In genomic region chr19:38812841-38813320, GRCh38 we compare ENCODE assay signal across 17 cellular contexts. TPM values are rescaled to one million over a fixed set of nuclear protein-coding genes. Genes with fewer than 3 reads are reported as not detected.
DNase-seq lines count a peak whose midpoint lies in the region; ATAC-seq, FAIRE-seq and TF ChIP-seq lines count a peak whose summit lies in the region.
"Had no signal": no experiment of that assay in that cellular context is flagged by ENCODE, and none has a peak within 500 bp of the region (broad histone marks: within the 10 kb centered on the region; RNA-seq: fewer than 3 reads in every experiment).

Gene LGALS4, minus strand, starts transcription at chr19:38812945. Its CDS starts 59 bp downstream, at chr19:38812886.

- no peak within 1 kb of the TSS for H2BK20ac ChIP-seq in H1 (ENCODE audit: low read length)

- no peak within 1 kb of the TSS for H2BK12ac ChIP-seq in H1 (ENCODE audit: low read depth, low read length)

- POLR2A ChIA-PET in H1 (lab: Charles Lee; ENCODE audit: partially characterized antibody), result interaction anchor here (0.6 to 3.7 kb wide), 4 partner anchors 11 to 81 kb away, joined by 3 to 17 read pairs (median 3); no protein-coding TSS in a partner anchor

- H3K23me2 ChIP-seq in H1 (ENCODE audit: low read depth, low read length), result no peaks in the 10 kb centered on the region

- H3K27ac ChIP-seq in heart left ventricle, result no peak within 1 kb of the TSS
- H3K27ac ChIP-seq in H1 (ENCODE audit: low read depth, low read length), result no peak within 1 kb of the TSS
- H3K27ac ChIP-seq in muscle layer of duodenum (ENCODE audit: low read length), result peak within 1 kb of the TSS; percentile 85
- H3K27ac ChIP-seq in brain microvascular endothelial cell, result no peak within 1 kb of the TSS
- H3K27ac ChIP-seq: cardiac muscle cell, SK-N-MC had no signal

- H3K36me3 ChIP-seq in heart left ventricle (peaks cover 0 to 33% (median 31%) of the 10 kb centered on the region in 9 donors), H1 (ENCODE audit: control insufficient read depth in 2 of 4, insufficient read depth in 4 of 4, low read length in 3 of 4) (peaks cover 0 to 18% (median 9%) of the 10 kb centered on the region in 4 experiments; a peak in 5 of 8 replicates), muscle layer of duodenum (ENCODE audit: control insufficient read depth in 1 of 2, insufficient read depth in 2 of 2, low read length in 2 of 2) (peaks cover 12 to 30% of the 10 kb centered on the region in 2 donors), brain microvascular endothelial cell (replicated peaks) (peaks cover 6% of the 10 kb centered on the region)

- no peak within 1 kb of the TSS for H3K14ac ChIP-seq in H1 (ENCODE audit: insufficient read length)

- DNase-seq in heart left ventricle (no peak), cardiac septum (ENCODE audit: low spot score) (no peak), H1 (ENCODE audit: low read depth in 1 of 2, low spot score in 2 of 2) (no peak), brain microvascular endothelial cell (no peak)
- DNase-seq: activated CD8-positive, alpha-beta memory T cell treated with anti-CD3 and anti-CD28 coated beads, Interleukin-2, amount 50 U/mL, for 4 hours; glutamatergic neuron; KG1; kidney glomerular epithelial cell had no signal

- no peak within 1 kb of the TSS for H3K56ac ChIP-seq in H1 (replicated peaks; ENCODE audit: insufficient read length, low read depth, low read length)

- H3K9me3 ChIP-seq in heart left ventricle, result no peaks in the 10 kb centered on the region
- no peaks in the 10 kb centered on the region for H3K9me3 ChIP-seq in H1 (ENCODE audit: insufficient read depth in 2 of 2, low read depth in 1 of 2, low read length in 1 of 2)
- no peaks in the 10 kb centered on the region for H3K9me3 ChIP-seq in muscle layer of duodenum (ENCODE audit: control insufficient read depth in 1 of 2, low read length in 2 of 2)

- H3K9me3 Mint-ChIP-seq in stimulated activated memory B cell treated with anti-CD40 and anti-IgM and Interleukin-4, amounts not matched to agents 10 μg/mL and 1 μg/mL and 100 μg/mL, for 72 hours, result peaks cover 3% of the 10 kb centered on the region
- H3K9me3 Mint-ChIP-seq: activated naive CD4-positive, alpha-beta T cell treated with anti-CD3 and anti-CD28 coated beads, Interleukin-2, amount 50 U/mL, for 24 hours; stimulated activated naive CD8-positive, alpha-beta T cell treated with anti-CD3 and anti-CD28 coated beads, Interleukin-15, Interleukin-2, amounts not matched to agents 100 ng/mL and 50 ng/mL, for 24 hours had no signal

- H2BK5ac ChIP-seq in H1 (ENCODE audit: low read depth, low read length), result no peak within 1 kb of the TSS

- H2AFZ ChIP-seq in H1 (ENCODE audit: low read length), result no peak within 1 kb of the TSS

- no peaks in the 10 kb centered on the region for H3K4me1 Mint-ChIP-seq in stimulated activated memory B cell treated with anti-CD40 and anti-IgM and Interleukin-4, amounts not matched to agents 10 μg/mL and 1 μg/mL and 100 μg/mL, for 72 hours
- H3K4me1 Mint-ChIP-seq: activated naive CD4-positive, alpha-beta T cell treated with anti-CD3 and anti-CD28 coated beads, Interleukin-2, amount 50 U/mL, for 24 hours had no signal

- H3K27me3 ChIP-seq in heart left ventricle (no peaks in the 10 kb centered on the region), H1 (replicated peaks in 1 of 4; ENCODE audit: control insufficient read depth in 3 of 4, extremely low read depth in 1 of 4, insufficient read depth in 3 of 4, low read length in 3 of 4) (no peaks in the 10 kb centered on the region), muscle layer of duodenum (ENCODE audit: low read depth, low read length) (no peaks in the 10 kb centered on the region), brain microvascular endothelial cell (replicated peaks) (no peaks in the 10 kb centered on the region)
- H3K27me3 ChIP-seq: cardiac muscle cell had no signal

- peaks cover 2 to 5% of the 10 kb centered on the region in 2 experiments for H4K20me1 ChIP-seq in H1 (replicated peaks in 1 of 2; ENCODE audit: control insufficient read depth in 1 of 2, insufficient read depth in 2 of 2, low read length in 2 of 2)

- no peaks in the 10 kb centered on the region for H3K27me3 Mint-ChIP-seq in stimulated activated memory B cell treated with anti-CD40 and anti-IgM and Interleukin-4, amounts not matched to agents 10 μg/mL and 1 μg/mL and 100 μg/mL, for 72 hours
- H3K27me3 Mint-ChIP-seq: activated naive CD4-positive, alpha-beta T cell treated with anti-CD3 and anti-CD28 coated beads, Interleukin-2, amount 50 U/mL, for 24 hours; stimulated activated naive CD8-positive, alpha-beta T cell treated with anti-CD3 and anti-CD28 coated beads, Interleukin-15, Interleukin-2, amounts not matched to agents 100 ng/mL and 50 ng/mL, for 24 hours had no signal

- no peak within 1 kb of the TSS for H2AK5ac ChIP-seq in H1 (ENCODE audit: low read depth, low read length)

- H3K4me1 ChIP-seq in heart left ventricle (no peaks in the 10 kb centered on the region), H1 (replicated peaks in 1 of 4; ENCODE audit: control insufficient read depth in 3 of 4, insufficient read depth in 4 of 4, low read length in 3 of 4) (no peaks in the 10 kb centered on the region), muscle layer of duodenum (ENCODE audit: control insufficient read depth in 1 of 2, insufficient read depth in 2 of 2, low read length in 2 of 2) (no peaks in the 10 kb centered on the region)

- H3K18ac ChIP-seq in H1 (ENCODE audit: extremely low read depth, low read length), result no peak within 1 kb of the TSS

- no peak within 1 kb of the TSS for H2BK15ac ChIP-seq in H1 (ENCODE audit: low read length)

- TF ChIP-seq EP300 in H1 (IDR thresholded peaks at IDR 0.05; ENCODE audit: borderline replicate concordance in 1 of 2, low read depth in 2 of 2, low read length in 2 of 2), result no peak

- TF ChIP-seq POLR2A in heart left ventricle (IDR thresholded peaks at IDR 0.05) (no peak), H1 (IDR thresholded peaks at IDR 0.05; ENCODE audit: control extremely low read depth in 1 of 2, low read depth in 2 of 2, low read length in 2 of 2) (no peak)

- H3K4ac ChIP-seq in H1 (replicated peaks; ENCODE audit: insufficient read length, low read depth, low read length), result no peak within 1 kb of the TSS

- no peaks in the 10 kb centered on the region for H3K79me2 ChIP-seq in H1 (ENCODE audit: control insufficient read depth in 1 of 2, insufficient read depth in 2 of 2, low read length in 2 of 2)

- 77 to 80% (median 78%) methylated on average over 14 to 15 of the region's 15 CpGs for WGBS in heart left ventricle, 4 donors
- WGBS in H1 (ENCODE audit: extremely low coverage in 1 of 2, insufficient coverage in 1 of 2, insufficient read length in 1 of 2, insufficient replicate concordance in 2 of 2, low coverage in 1 of 2, low lambda C conversion rate in 2 of 2, missing lambda C conversion rate in 1 of 2), 2 experiments, result 94% methylated on average over 13 of the region's 15 CpGs; no CpG with 5 or more reads in 1 of the 2 experiments

- CTCF ChIA-PET in H1 (lab: Charles Lee; ENCODE audit: partially characterized antibody), result interaction anchor here (0.5 to 1.5 kb wide), 3 partner anchors 12 to 82 kb away, joined by 3 read pairs; no protein-coding TSS in a partner anchor

- no peaks in the 10 kb centered on the region for H3K79me1 ChIP-seq in H1 (ENCODE audit: low read depth, low read length)

- no peak within 1 kb of the TSS for H2BK120ac ChIP-seq in H1 (replicated peaks; ENCODE audit: low read depth, low read length)

- H4K91ac ChIP-seq in H1 (replicated peaks; ENCODE audit: insufficient read length, low read length), result no peak within 1 kb of the TSS

- H4K5ac ChIP-seq in H1 (ENCODE audit: insufficient read length, low read depth, low read length), result no peak within 1 kb of the TSS

- no peak within 1 kb of the TSS for H3K9ac ChIP-seq in H1 (replicated peaks in 1 of 4; ENCODE audit: extremely low read depth in 1 of 4, low read depth in 3 of 4, low read length in 3 of 4)

- no peak within 1 kb of the TSS for H3K4me3 ChIP-seq in heart left ventricle
- H3K4me3 ChIP-seq in H1 (ENCODE audit: extremely low read depth in 1 of 4, insufficient read depth in 2 of 4, low read depth in 3 of 4, low read length in 4 of 4), result no peak within 1 kb of the TSS
- H3K4me3 ChIP-seq in muscle layer of duodenum (ENCODE audit: low read depth in 1 of 2, low read length in 2 of 2), result peak within 1 kb of the TSS in 1 of 2 donors; percentile 56
- H3K4me3 ChIP-seq in brain microvascular endothelial cell (ENCODE audit: low read depth, low read length), result no peak within 1 kb of the TSS
- H3K4me3 ChIP-seq: cardiac muscle cell, SK-N-MC had no signal

- no peak within 1 kb of the TSS for H3K27ac Mint-ChIP-seq in stimulated activated memory B cell treated with anti-CD40 and anti-IgM and Interleukin-4, amounts not matched to agents 10 μg/mL and 1 μg/mL and 100 μg/mL, for 72 hours
- H3K27ac Mint-ChIP-seq: activated naive CD4-positive, alpha-beta T cell treated with anti-CD3 and anti-CD28 coated beads, Interleukin-2, amount 50 U/mL, for 24 hours; stimulated activated naive CD8-positive, alpha-beta T cell treated with anti-CD3 and anti-CD28 coated beads, Interleukin-15, Interleukin-2, amounts not matched to agents 100 ng/mL and 50 ng/mL, for 24 hours had no signal

- no peak for TF ChIP-seq RAD21 in H1 (IDR thresholded peaks at IDR 0.05 in 1 of 2, conservative IDR thresholded peaks at IDR 0.05 in 1 of 2; ENCODE audit: low read depth in 2 of 2, low read length in 2 of 2)

- no peak within 1 kb of the TSS for H3K4me3 Mint-ChIP-seq in stimulated activated memory B cell treated with anti-CD40 and anti-IgM and Interleukin-4, amounts not matched to agents 10 μg/mL and 1 μg/mL and 100 μg/mL, for 72 hours
- H3K4me3 Mint-ChIP-seq: activated naive CD4-positive, alpha-beta T cell treated with anti-CD3 and anti-CD28 coated beads, Interleukin-2, amount 50 U/mL, for 24 hours; stimulated activated naive CD8-positive, alpha-beta T cell treated with anti-CD3 and anti-CD28 coated beads, Interleukin-15, Interleukin-2, amounts not matched to agents 100 ng/mL and 50 ng/mL, for 24 hours had no signal

- peak in 3 of 4 donors; percentile 46 to 51 (median 46) for ATAC-seq in heart left ventricle
- no peak for ATAC-seq in stimulated activated memory B cell treated with anti-CD40 and anti-IgM and Interleukin-4, amounts not matched to agents 10 μg/mL and 1 μg/mL and 100 μg/mL, for 72 hours
- no peak for ATAC-seq in GM21528 (IDR thresholded peaks at IDR 0.05; ENCODE audit: low FRiP score, unreplicated experiment)
- ATAC-seq in HG02885 (IDR thresholded peaks at IDR 0.05; ENCODE audit: poor library complexity, unreplicated experiment), result no peak

- no peak within 1 kb of the TSS for H3K23ac ChIP-seq in H1 (ENCODE audit: insufficient read length)

- peaks cover 32% of the 10 kb centered on the region for H3K36me3 Mint-ChIP-seq in stimulated activated memory B cell treated with anti-CD40 and anti-IgM and Interleukin-4, amounts not matched to agents 10 μg/mL and 1 μg/mL and 100 μg/mL, for 72 hours

- intact Hi-C loops in heart left ventricle (cut with DNase I), result no loop called here
- intact Hi-C loops in cardiac septum (cut with DNase I), result no loop called here

- no peak within 1 kb of the TSS for H3K4me2 ChIP-seq in H1 (ENCODE audit: insufficient read depth in 1 of 2, low read depth in 2 of 2, low read length in 2 of 2)

- in situ Hi-C loops in brain microvascular endothelial cell (cut with HindIII; ENCODE audit: low pct_ligation_motif_present, low sequenced_read_pairs), result no loop called here

- peak within 1 kb of the TSS; percentile 80; the same call in 1 of the 2 replicates for H4K8ac ChIP-seq in H1 (ENCODE audit: extremely low read depth, insufficient read depth, low read length)

- TF ChIP-seq CTCF in heart left ventricle (IDR thresholded peaks at IDR 0.05) (no peak), H1 (IDR thresholded peaks at IDR 0.05; ENCODE audit: control extremely low read depth in 1 of 3, insufficient read depth in 1 of 3, low read depth in 1 of 3, low read length in 3 of 3) (no peak), brain microvascular endothelial cell (IDR thresholded peaks at IDR 0.05; ENCODE audit: low read depth, low read length, missing control alignments) (no peak)

- no peak for FAIRE-seq in H1 (lab: Jason Lieb, UNC)
- FAIRE-seq: D721Med had no signal

RNA-seq across cellular contexts. Expression of gene LGALS4, which starts in this region (rescaled TPM):
- 1 to 10 TPM in 2 of 9 donors, under 1 TPM in 5, not detected in 2; 0.35 to 1.3 (median 0.65) TPM for total RNA-seq in heart left ventricle
- polyA plus RNA-seq in heart left ventricle, result under 1 TPM; 0.68 to 0.91 TPM
- 0.54 TPM for total RNA-seq in cardiac septum
- 0.37 and 0.54 TPM in 2 replicates for total RNA-seq in H1 (2021; fragmentation: NEBNext Ultra II Directional; extraction: Animal tissue kit (Norgen Biotek cat#: 25700))
- polyA plus RNA-seq in H1 (2011; rRNA removed), result 0.32 and 0.71 TPM in 2 replicates
- polyA plus RNA-seq in H1 (2011; cell fraction: cytosol; rRNA removed), result 0.19 TPM
- polyA plus RNA-seq in H1 (2011; cell fraction: nucleus; rRNA removed), result 1.3 TPM
- polyA plus RNA-seq in H1 (2012, experiment 1 of 2), result 0.43 to 0.45 TPM in 2 of 4 replicates, not detected in the others
- polyA plus RNA-seq in H1 (2012, experiment 2 of 2), result 0.14 TPM
- 0.43 TPM for polyA plus RNA-seq in H1 (2013, experiment 1 of 2)
- polyA plus RNA-seq in H1 (2013, experiment 2 of 2), result 0.13 TPM
- 0.35 and 0.37 TPM in 2 replicates for polyA minus RNA-seq in H1 (2011; rRNA and poly(A)+ RNA removed)
- polyA minus RNA-seq in H1 (2011; cell fraction: cytosol; rRNA and poly(A)+ RNA removed), result not detected
- polyA minus RNA-seq in H1 (2011; cell fraction: nucleus; rRNA and poly(A)+ RNA removed), result not detected

Comparison
In these comparisons a context has a peak if more than half of its experiments do, and no peak if none do; other contexts are left out.
1. ATAC-seq: peak in heart left ventricle (3 of 4); none in stimulated activated memory B cell treated with anti-CD40 and anti-IgM and Interleukin-4, amounts not matched to agents 10 μg/mL and 1 μg/mL and 100 μg/mL, for 72 hours (single experiment), GM21528 (single experiment) and HG02885 (single experiment).